In the genomic region with DNA sequence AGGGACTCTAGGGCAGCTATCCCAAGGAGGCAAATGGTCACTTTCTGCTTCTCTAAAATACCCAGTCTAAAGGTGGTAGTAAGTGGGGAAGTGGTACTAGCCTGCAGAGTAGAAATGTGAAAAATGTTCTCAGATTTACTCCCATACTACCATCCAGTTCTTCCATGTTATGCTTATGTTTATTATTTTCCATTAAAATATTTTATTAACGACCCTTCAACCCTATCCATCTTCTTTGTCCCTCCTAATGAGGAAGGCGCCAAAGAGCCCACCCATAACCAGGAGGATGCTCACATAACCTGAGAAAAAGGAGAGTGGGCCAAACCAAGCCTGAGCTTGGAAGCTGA, we compare ENCODE assay signal across 14 cellular contexts.
"Had no signal": no experiment of that assay in that cellular context is flagged by ENCODE, and none has a peak within 500 bp of the region (broad histone marks: within the 10 kb centered on the region; RNA-seq: fewer than 3 reads in every experiment).

No MANE protein-coding gene starts in this region.

- H3K9ac ChIP-seq: KMS-11, SK-N-SH had no signal

- H3K9me3 ChIP-seq: SK-N-SH had no signal

- H3K4me2 ChIP-seq: KMS-11, SK-N-SH had no signal

- ATAC-seq: K562 had no signal

- H3K27ac ChIP-seq: KMS-11, RWPE1 had no signal

- FAIRE-seq: K562 had no signal

- H3K4me3 ChIP-seq: K562 had no signal

- DNase-seq: Kasumi-1, MM.1S, NCI-H1092 treated with DMSO at 0.1 percent for 48 hours, NCI-H2029, NCI-H2081 treated with DMSO at 0.1 percent for 48 hours, NCI-H2171, NCI-H524, NCI-H774, SHP77, SK-N-SH, SW 1271 had no signal
